ENCODE assay signal across 8 cellular contexts in genomic region chr5:177022386-177023246, GRCh38. TPM values are rescaled to one million over a fixed set of nuclear protein-coding genes. Genes with fewer than 3 reads are reported as not detected.
DNase-seq lines count a peak whose midpoint lies in the region; ATAC-seq and TF ChIP-seq lines count a peak whose summit lies in the region.

A gene with protein sequence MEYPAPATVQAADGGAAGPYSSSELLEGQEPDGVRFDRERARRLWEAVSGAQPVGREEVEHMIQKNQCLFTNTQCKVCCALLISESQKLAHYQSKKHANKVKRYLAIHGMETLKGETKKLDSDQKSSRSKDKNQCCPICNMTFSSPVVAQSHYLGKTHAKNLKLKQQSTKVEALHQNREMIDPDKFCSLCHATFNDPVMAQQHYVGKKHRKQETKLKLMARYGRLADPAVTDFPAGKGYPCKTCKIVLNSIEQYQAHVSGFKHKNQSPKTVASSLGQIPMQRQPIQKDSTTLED (plus strand): TSS chr5:177022696. CDS start chr5:177022739, 43 bp downstream.

- no peaks in the 10 kb centered on the region for H3K79me1 ChIP-seq in H9 (ENCODE audit: insufficient read depth, low read depth, low read length, poor library complexity, severe bottlenecking)

- H3K27me3 ChIP-seq in H9 (ENCODE audit: insufficient read depth, low read length) (no peaks in the 10 kb centered on the region), MM.1S (replicated peaks; ENCODE audit: insufficient read depth, low read length) (no peaks in the 10 kb centered on the region), neural cell (ENCODE audit: insufficient read depth, low read depth, low read length) (no peaks in the 10 kb centered on the region)

- H2AFZ ChIP-seq in H9 (ENCODE audit: low read length) (peak within 1 kb of the TSS; percentile 60), MM.1S (ENCODE audit: low read length) (peak within 1 kb of the TSS; percentile 80), neural cell (ENCODE audit: low read depth, low read length) (peak within 1 kb of the TSS; percentile 95)

- no peaks in the 10 kb centered on the region for H3K9me3 Mint-ChIP-seq in H9
- H3K9me3 Mint-ChIP-seq in stimulated activated naive CD8-positive, alpha-beta T cell treated with anti-CD3 and anti-CD28 coated beads, Interleukin-15, amount 100 ng/mL, for 72 hours = no peaks in the 10 kb centered on the region

- H3K27ac ChIP-seq in H9 (ENCODE audit: insufficient read length, low read depth, low read length) (no peak within 1 kb of the TSS), MM.1S (ENCODE audit: low read length) (peak within 1 kb of the TSS; percentile 43; the same call in 1 of the 2 replicates), neural cell (ENCODE audit: low read length) (peak within 1 kb of the TSS; percentile 83)

- H3K56ac ChIP-seq in H9 (ENCODE audit: insufficient read length, low read depth, low read length) = no peak within 1 kb of the TSS

- peak within 1 kb of the TSS; percentile 87 to 99 (median 93); a peak in 6 of 7 replicates for H3K27ac Mint-ChIP-seq in H9
- H3K27ac Mint-ChIP-seq in stimulated activated naive CD8-positive, alpha-beta T cell treated with anti-CD3 and anti-CD28 coated beads, Interleukin-15, amount 100 ng/mL, for 72 hours = peak within 1 kb of the TSS; percentile 98 to 99

- H2BK20ac ChIP-seq in H9 (ENCODE audit: low read depth, low read length, poor library complexity, severe bottlenecking) = no peak within 1 kb of the TSS

- peak within 1 kb of the TSS; percentile 97 for H3K4me3 ChIP-seq in MM.1S (ENCODE audit: low read length)
- H3K4me3 ChIP-seq in fibroblast of villous mesenchyme (ENCODE audit: low read depth, low read length) = peak within 1 kb of the TSS; percentile 82
- H3K4me3 ChIP-seq in neural cell (ENCODE audit: low read length) = peak within 1 kb of the TSS; percentile 88

- H3K9ac ChIP-seq in ES-I3 (ENCODE audit: low read depth, low read length) (peak within 1 kb of the TSS; percentile 85), H9 (ENCODE audit: extremely low read depth, insufficient read length, low read length) (peak within 1 kb of the TSS; percentile 71), MM.1S (ENCODE audit: low read length) (peak within 1 kb of the TSS; percentile 95), neural cell (ENCODE audit: low read length) (peak within 1 kb of the TSS; percentile 94)

- no peak within 1 kb of the TSS for H3K23ac ChIP-seq in H9 (ENCODE audit: insufficient read length, low read depth, low read length)

- H3K79me2 ChIP-seq in H9 (ENCODE audit: insufficient read depth, low read length) = no peaks in the 10 kb centered on the region
- H3K79me2 ChIP-seq in MM.1S (ENCODE audit: low read length) = peaks cover 33% of the 10 kb centered on the region
- peaks cover 23% of the 10 kb centered on the region for H3K79me2 ChIP-seq in neural cell (replicated peaks; ENCODE audit: insufficient read depth, low read length)

- H3T11ph ChIP-seq in H9 (ENCODE audit: low read length) = no peak within 1 kb of the TSS

- H2BK120ac ChIP-seq in H9 (ENCODE audit: low read depth, low read length, poor library complexity, severe bottlenecking) = no peak within 1 kb of the TSS

- peaks cover 12% of the 10 kb centered on the region for H3K23me2 ChIP-seq in H9 (ENCODE audit: insufficient read length, low read depth, low read length, poor library complexity, severe bottlenecking)

- no peaks in the 10 kb centered on the region for H3K27me3 Mint-ChIP-seq in H9 (ENCODE audit: low read depth)
- H3K27me3 Mint-ChIP-seq in stimulated activated naive CD8-positive, alpha-beta T cell treated with anti-CD3 and anti-CD28 coated beads, Interleukin-15, amount 100 ng/mL, for 72 hours = no peaks in the 10 kb centered on the region

- no peak within 1 kb of the TSS for H4K5ac ChIP-seq in H9 (ENCODE audit: insufficient read length, low read depth, low read length)

- H3K9me3 ChIP-seq in ES-I3 (ENCODE audit: control insufficient read depth, insufficient read depth, low read length) (no peaks in the 10 kb centered on the region), H9 (ENCODE audit: control insufficient read depth, low read depth, low read length) (no peaks in the 10 kb centered on the region), MM.1S (replicated peaks; ENCODE audit: insufficient read depth, low read length) (no peaks in the 10 kb centered on the region), neural cell (ENCODE audit: low read length) (no peaks in the 10 kb centered on the region)

- H3K36me3 Mint-ChIP-seq in H9 (ENCODE audit: insufficient read depth in 1 of 3, low read depth in 3 of 3) = peaks cover 6 to 27% (median 26%) of the 10 kb centered on the region in 3 experiments; a peak in 6 of 7 replicates

- no CpG with 5 or more reads among the region's 75 CpGs for WGBS in H9 (ENCODE audit: extremely low coverage, insufficient read length, low lambda C conversion rate)

- no peak within 1 kb of the TSS for H2BK12ac ChIP-seq in H9 (ENCODE audit: insufficient read length, low read depth, low read length)

- TF ChIP-seq RAD21 in neural cell (conservative IDR thresholded peaks at IDR 0.05) = peak; percentile 48

- H3F3A ChIP-seq in MM.1S (ENCODE audit: insufficient read depth, low read length) (peaks cover 5% of the 10 kb centered on the region; the same call in 1 of the 2 replicates), neural cell (ENCODE audit: insufficient read depth, low read length, poor library complexity, severe bottlenecking) (no peaks in the 10 kb centered on the region)

- H2BK15ac ChIP-seq in H9 (ENCODE audit: low read depth, low read length) = no peak within 1 kb of the TSS

- no peak within 1 kb of the TSS for H3K4ac ChIP-seq in H9 (ENCODE audit: low read depth, low read length)

- H3K4me1 ChIP-seq in ES-I3 (ENCODE audit: insufficient read depth, low read length) (peaks cover 3% of the 10 kb centered on the region; the same call in 1 of the 2 replicates), H9 (ENCODE audit: insufficient read depth, low read length) (no peaks in the 10 kb centered on the region), MM.1S (ENCODE audit: low read length) (peaks cover 5% of the 10 kb centered on the region; the same call in 1 of the 2 replicates)

- no peak within 1 kb of the TSS for H2BK5ac ChIP-seq in H9 (ENCODE audit: insufficient read length, low read length)

- H3K4me2 ChIP-seq in H9 (ENCODE audit: insufficient read depth, insufficient read length, low read length) (peak within 1 kb of the TSS; percentile 78), MM.1S (ENCODE audit: low read depth, low read length) (peak within 1 kb of the TSS; percentile 92), neural cell (ENCODE audit: low read length) (peak within 1 kb of the TSS; percentile 77)

- peaks cover 13 to 18% of the 10 kb centered on the region in 2 experiments for H3K4me1 Mint-ChIP-seq in H9
- peaks cover 45% of the 10 kb centered on the region for H3K4me1 Mint-ChIP-seq in stimulated activated naive CD8-positive, alpha-beta T cell treated with anti-CD3 and anti-CD28 coated beads, Interleukin-15, amount 100 ng/mL, for 72 hours

- TF ChIP-seq EP300 in neural cell (conservative IDR thresholded peaks at IDR 0.05; ENCODE audit: poor library complexity, severe bottlenecking) = peak; percentile 37

- TF ChIP-seq CTCF in H9 (conservative IDR thresholded peaks at IDR 0.05) (peak; percentile 72), MM.1S (IDR thresholded peaks at IDR 0.05; ENCODE audit: low read length) (peak; percentile 49), fibroblast of villous mesenchyme (IDR thresholded peaks at IDR 0.05; ENCODE audit: insufficient read depth, low read depth, low read length) (peak; percentile 51), neural cell (IDR thresholded peaks at IDR 0.05; ENCODE audit: poor library complexity, severe bottlenecking) (peak; percentile 68)

- peak within 1 kb of the TSS; percentile 94 to 96 for H3K4me3 Mint-ChIP-seq in H9
- peak within 1 kb of the TSS; percentile 97 to 99 for H3K4me3 Mint-ChIP-seq in stimulated activated naive CD8-positive, alpha-beta T cell treated with anti-CD3 and anti-CD28 coated beads, Interleukin-15, amount 100 ng/mL, for 72 hours

- H3K9me2 ChIP-seq in MM.1S (replicated peaks; ENCODE audit: insufficient read depth, low read length) (no peaks in the 10 kb centered on the region), neural cell (ENCODE audit: insufficient read depth, low read length) (no peaks in the 10 kb centered on the region)

- H2AK5ac ChIP-seq in H9 (ENCODE audit: insufficient read length, low read length) = no peak within 1 kb of the TSS

- no peak within 1 kb of the TSS for H3K18ac ChIP-seq in H9 (ENCODE audit: insufficient read length, low read depth, low read length)

- H3K14ac ChIP-seq in H9 (ENCODE audit: insufficient read depth, low read length) = peak within 1 kb of the TSS; percentile 82

- H4K8ac ChIP-seq in H9 (replicated peaks; ENCODE audit: insufficient read length, low read depth, low read length) = no peak within 1 kb of the TSS

- no peak within 1 kb of the TSS for H4K91ac ChIP-seq in H9 (ENCODE audit: insufficient read length, low read depth, low read length)

- DNase-seq in H9 = peak; percentile 93
- DNase-seq in MM.1S = peak; percentile 95
- peak; percentile 82 for DNase-seq in SHP77 treated with DMSO at 0.1 percent for 48 hours (lab: John Stamatoyannopoulos, UW)
- DNase-seq in activated effector memory CD4-positive, alpha-beta T cell treated with anti-CD3 and anti-CD28 coated beads, Interleukin-2, amount 50 U/mL, for 16 hours = peak; percentile 95
- DNase-seq in fibroblast of villous mesenchyme (ENCODE audit: low read depth) = peak; percentile 94
- peak; percentile 94 for DNase-seq in stimulated activated naive CD8-positive, alpha-beta T cell treated with anti-CD3 and anti-CD28 coated beads, Interleukin-15, amount 100 ng/mL, for 72 hours

- H4K20me1 ChIP-seq in H9 (ENCODE audit: control insufficient read depth, insufficient read depth, insufficient read length) = no peaks in the 10 kb centered on the region
- H4K20me1 ChIP-seq in MM.1S (ENCODE audit: insufficient read depth, low read length) = no peaks in the 10 kb centered on the region
- H4K20me1 ChIP-seq in neural cell (ENCODE audit: insufficient read depth) = no peaks in the 10 kb centered on the region

- H3K36me3 ChIP-seq in ES-I3 (ENCODE audit: insufficient read depth, low read length) (no peaks in the 10 kb centered on the region), MM.1S (replicated peaks; ENCODE audit: insufficient read depth, low read length) (no peaks in the 10 kb centered on the region), neural cell (ENCODE audit: insufficient read depth, low read length) (no peaks in the 10 kb centered on the region)

- peak; percentile 98 for ATAC-seq in stimulated activated naive CD8-positive, alpha-beta T cell treated with anti-CD3 and anti-CD28 coated beads, Interleukin-15, amount 100 ng/mL, for 72 hours

TF ChIP-seq in neural cell, 6 proteins besides CTCF, POLR2A, EP300 and RAD21 (continues in another document):
- TF ChIP-seq POLR2AphosphoS5 (IDR thresholded peaks at IDR 0.05) = peak; percentile 92

RNA-seq across cellular contexts. Expression of the gene that starts here (rescaled TPM):
- total RNA-seq in H9 (2021) (21.1 and 22.7 TPM in 2 replicates), fibroblast of villous mesenchyme (20.3 and 20.6 TPM in 2 replicates)
- polyA plus RNA-seq in neural cell = 40.1 and 46.7 TPM in 2 replicates
- 47.2 and 48.7 TPM in 2 replicates for polyA minus RNA-seq in neural cell
